ENCODE assay signal across 8 cellular contexts in genomic region chr22:25067851-25068421, GRCh38.
A peak's percentile ranks its signal among the peaks of the same experiment; 100 is the strongest.
DNase-seq lines count a peak whose midpoint lies in the region; ATAC-seq and TF ChIP-seq lines count a peak whose summit lies in the region.

No MANE protein-coding gene starts in this region.

- H3K36me3 Mint-ChIP-seq in stimulated activated memory B cell treated with anti-CD40 and anti-IgM and Interleukin-4, amounts not matched to agents 10 μg/mL and 1 μg/mL and 100 μg/mL, for 72 hours, result no peaks in the 10 kb centered on the region

- TF ChIP-seq CTCF in cardiac muscle cell (IDR thresholded peaks at IDR 0.05; ENCODE audit: low read depth, low read length), result no peak
- no peak for TF ChIP-seq CTCF in adrenal gland (IDR thresholded peaks at IDR 0.05)

- WGBS in adrenal gland, 4 donors, result 35 to 51% (median 38%) methylated on average over 8 to 18 of the region's 18 CpGs
- 3 to 7% methylated on average over 18 of the region's 18 CpGs for WGBS in aorta, 2 donors

- H3K27me3 ChIP-seq in cardiac muscle cell, result no peaks in the 10 kb centered on the region
- no peaks in the 10 kb centered on the region for H3K27me3 ChIP-seq in adrenal gland
- H3K27me3 ChIP-seq in aorta (ENCODE audit: control insufficient read depth in 1 of 2, insufficient read depth in 2 of 2, low read length in 1 of 2), result no peaks in the 10 kb centered on the region

- DNase-seq in cardiac muscle cell (ENCODE audit: low read depth in 1 of 2, low spot score in 1 of 2) (no peak), cardiac septum (ENCODE audit: low spot score) (no peak), adrenal gland (peak; percentile 68 to 93 (median 87)), posterior vena cava (ENCODE audit: low spot score) (peak; percentile 67), aorta (peak; percentile 84 to 90)

- peak in 1 of 2 donors; percentile 62 for TF ChIP-seq POLR2A in adrenal gland (IDR thresholded peaks at IDR 0.05)

- H3K4me3 Mint-ChIP-seq in stimulated activated memory B cell treated with anti-CD40 and anti-IgM and Interleukin-4, amounts not matched to agents 10 μg/mL and 1 μg/mL and 100 μg/mL, for 72 hours, result no peak overlapping the region

- H3K27ac Mint-ChIP-seq in stimulated activated memory B cell treated with anti-CD40 and anti-IgM and Interleukin-4, amounts not matched to agents 10 μg/mL and 1 μg/mL and 100 μg/mL, for 72 hours, result no peak overlapping the region

- no peak overlapping the region for H3K4me3 ChIP-seq in cardiac muscle cell
- H3K4me3 ChIP-seq in adrenal gland, result no peak overlapping the region
- H3K4me3 ChIP-seq in aorta (ENCODE audit: low read length in 2 of 2), result no peak overlapping the region

- H3K4me1 Mint-ChIP-seq in stimulated activated memory B cell treated with anti-CD40 and anti-IgM and Interleukin-4, amounts not matched to agents 10 μg/mL and 1 μg/mL and 100 μg/mL, for 72 hours, result peaks cover 9% of the 10 kb centered on the region

- ATAC-seq in aorta (ENCODE audit: low FRiP score), result peak; percentile 78
- no peak for ATAC-seq in HG03045 (IDR thresholded peaks at IDR 0.05; ENCODE audit: unreplicated experiment)
- ATAC-seq in stimulated activated memory B cell treated with anti-CD40 and anti-IgM and Interleukin-4, amounts not matched to agents 10 μg/mL and 1 μg/mL and 100 μg/mL, for 72 hours, result no peak
- no peak for ATAC-seq in HG02623 (IDR thresholded peaks at IDR 0.05; ENCODE audit: unreplicated experiment)

- H3K9me3 ChIP-seq in cardiac muscle cell (ENCODE audit: low read depth), result no peaks in the 10 kb centered on the region
- no peaks in the 10 kb centered on the region for H3K9me3 ChIP-seq in adrenal gland (replicated peaks in 1 of 3)
- H3K9me3 ChIP-seq in aorta (ENCODE audit: control insufficient read depth, low read length), result no peaks in the 10 kb centered on the region

- peaks cover 44% of the 10 kb centered on the region for H3K27me3 Mint-ChIP-seq in stimulated activated memory B cell treated with anti-CD40 and anti-IgM and Interleukin-4, amounts not matched to agents 10 μg/mL and 1 μg/mL and 100 μg/mL, for 72 hours

- no peaks in the 10 kb centered on the region for H3K9me3 Mint-ChIP-seq in stimulated activated memory B cell treated with anti-CD40 and anti-IgM and Interleukin-4, amounts not matched to agents 10 μg/mL and 1 μg/mL and 100 μg/mL, for 72 hours

- H3K4me1 ChIP-seq in cardiac muscle cell (ENCODE audit: low read depth) (peaks cover 15% of the 10 kb centered on the region), adrenal gland (replicated peaks in 1 of 2) (peaks cover 11 to 25% of the 10 kb centered on the region in 2 donors), aorta (ENCODE audit: control insufficient read depth in 1 of 2, insufficient read depth in 2 of 2, low read length in 2 of 2) (peaks cover 0 to 3% of the 10 kb centered on the region in 2 donors)

- no peaks in the 10 kb centered on the region for H3K36me3 ChIP-seq in cardiac muscle cell
- no peaks in the 10 kb centered on the region for H3K36me3 ChIP-seq in adrenal gland (replicated peaks in 1 of 2)
- no peaks in the 10 kb centered on the region for H3K36me3 ChIP-seq in aorta (ENCODE audit: control insufficient read depth in 1 of 2, insufficient read depth in 2 of 2, low read length in 1 of 2)

- intact Hi-C loops in cardiac septum (cut with DNase I) (no loop called here), adrenal gland (cut with DNase I) (no loop called here), posterior vena cava (cut with DNase I) (loop anchor here in 1 of 2 donors (5.0 kb wide), 1 partner anchor 226 kb away; no protein-coding TSS in a partner anchor), aorta (cut with DNase I) (loop anchor here in 1 of 2 donors (5.0 kb wide), 1 partner anchor 44 kb away; no protein-coding TSS in a partner anchor)

- H3K27ac ChIP-seq in cardiac muscle cell (peak overlapping the region; percentile 73), adrenal gland (peak overlapping the region; percentile 33 to 85 (median 61)), aorta (ENCODE audit: low read depth in 1 of 2, low read length in 2 of 2) (peak overlapping the region; percentile 47 to 85)

Comparison
In these comparisons a context has a peak if more than half of its experiments do, and no peak if none do; other contexts are left out.
1. DNase-seq: peak in adrenal gland (7 of 7), posterior vena cava (single experiment) and aorta (2 of 2); none in cardiac muscle cell (0 of 2) and cardiac septum (single experiment).
2. Peak in every context shown above with its lines, with median percentiles within 50 percentile points of each other: H3K27ac ChIP-seq.